ENCODE assay signal across 31 cellular contexts in the genomic region with DNA sequence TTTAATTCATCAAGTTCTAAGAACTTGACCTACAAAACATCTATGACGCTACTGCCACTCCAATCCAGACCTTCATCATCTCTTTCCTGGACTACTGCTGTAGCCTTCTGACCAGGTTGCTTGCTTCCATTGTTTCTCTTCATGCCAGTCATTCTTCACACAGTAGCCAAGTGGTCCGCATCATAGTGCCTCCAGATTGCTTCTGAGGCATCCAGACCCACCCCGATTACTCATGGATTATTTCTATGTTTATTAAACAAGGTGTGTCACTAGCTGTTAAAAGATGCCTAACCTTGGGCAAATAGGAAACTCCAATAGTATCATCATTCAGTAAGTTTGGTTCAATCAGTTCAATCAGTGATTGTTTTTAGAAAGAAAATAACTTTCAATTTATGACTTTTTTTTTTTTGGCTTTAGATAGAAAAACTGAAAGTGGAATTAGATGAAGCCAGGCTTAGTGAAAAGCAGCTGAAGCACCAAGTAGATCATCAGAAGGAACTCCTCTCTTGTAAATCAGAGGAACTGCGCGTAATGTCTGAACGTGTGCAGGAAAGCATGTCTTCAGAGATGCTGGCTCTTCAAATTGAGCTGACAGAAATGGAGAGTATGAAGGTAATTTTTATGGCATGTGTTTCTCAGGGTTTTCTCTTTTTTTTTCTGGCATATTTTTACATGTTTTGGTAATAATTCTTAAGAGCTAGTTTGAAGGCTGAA. TPM values are rescaled to one million over a fixed set of nuclear protein-coding genes. Genes with fewer than 3 reads are reported as not detected.
DNase-seq lines count a peak whose midpoint lies in the region; ATAC-seq, FAIRE-seq and TF ChIP-seq lines count a peak whose summit lies in the region.
"Had no signal": no experiment of that assay in that cellular context is flagged by ENCODE, and none has a peak within 500 bp of the region (broad histone marks: within the 10 kb centered on the region; RNA-seq: fewer than 3 reads in every experiment).

No MANE protein-coding gene starts in this region.

- in situ Hi-C loops in Caki2 (cut with HindIII; ENCODE audit: low pct_unique_long_range_greater_than_20kb, low sequenced_read_pairs) = no loop called here
- in situ Hi-C loops in IMR-90 (cut with MboI; ENCODE audit: low sequenced_read_pairs) = no loop called here

- ATAC-seq in IMR-90 (ENCODE audit: low read depth) (no peak), HG03571 (IDR thresholded peaks at IDR 0.05; ENCODE audit: unreplicated experiment) (no peak)
- no peak for ATAC-seq in CD8-positive, alpha-beta T cell
- ATAC-seq: activated CD8-positive, alpha-beta T cell treated with anti-CD3 and anti-CD28 coated beads, Interleukin-2, amount 10 ng/mL, durations not matched to agents 7 days and 5 days; HCT116; left lung had no signal

- no peak overlapping the region for H3K14ac ChIP-seq in IMR-90 (replicated peaks; ENCODE audit: low read depth, low read length)

- no peak overlapping the region for H3K4ac ChIP-seq in IMR-90 (ENCODE audit: low read depth, low read length)

- H4K5ac ChIP-seq in IMR-90 (ENCODE audit: low read depth, low read length) = peak overlapping the region; percentile 88; the same call in 1 of the 2 replicates

- H3K9ac ChIP-seq in IMR-90 (ENCODE audit: low read depth, low read length) (no peak overlapping the region), astrocyte (ENCODE audit: low read length) (no peak overlapping the region)
- H3K9ac ChIP-seq: neural progenitor cell, parathyroid adenoma had no signal

- no peak for TF ChIP-seq CTCF in IMR-90 (conservative IDR thresholded peaks at IDR 0.05; ENCODE audit: low read depth, low read length)
- TF ChIP-seq CTCF in astrocyte (IDR thresholded peaks at IDR 0.05; ENCODE audit: insufficient read depth, low read depth, low read length) = no peak
- TF ChIP-seq CTCF in osteocyte (IDR thresholded peaks at IDR 0.05) = no peak
- TF ChIP-seq CTCF in CD8-positive, alpha-beta T cell (IDR thresholded peaks at IDR 0.05) = no peak

- H3K4me1 Mint-ChIP-seq in astrocyte (ENCODE audit: low read depth, unreplicated experiment) (no peaks in the 10 kb centered on the region), osteocyte (ENCODE audit: unreplicated experiment) (peaks cover 41% of the 10 kb centered on the region)
- H3K4me1 Mint-ChIP-seq in CD8-positive, alpha-beta T cell (ENCODE audit: low read depth) = no peaks in the 10 kb centered on the region
- H3K4me1 Mint-ChIP-seq: activated naive CD4-positive, alpha-beta T cell treated with anti-CD3 and anti-CD28 coated beads, Interleukin-2, amount 50 U/mL, for 24 hours; B cell; CD4-positive, alpha-beta memory T cell; neural progenitor cell had no signal

- intact Hi-C loops in IMR-90 (cut with micrococcal nuclease) = no loop called here
- intact Hi-C loops in CD8-positive, alpha-beta T cell (cut with DNase I, micrococcal nuclease) = no loop called here

- DNase-seq in Caki2 (ENCODE audit: low read depth) (peak; percentile 73), IMR-90 (no peak), astrocyte (ENCODE audit: low read depth) (peak; percentile 60), osteocyte (ENCODE audit: extremely low spot score, unreplicated experiment) (no peak), hippocampal formation (lab: John Stamatoyannopoulos, UW) (no peak), NCI-H187 treated with DMSO at 0.1 percent for 48 hours (lab: John Stamatoyannopoulos, UW) (no peak)
- DNase-seq in CD8-positive, alpha-beta T cell = no peak
- DNase-seq: activated CD8-positive, alpha-beta T cell treated with anti-CD3 and anti-CD28 coated beads, Interleukin-2, amount 10 ng/mL, durations not matched to agents 7 days and 5 days; amygdala; CD4-positive, alpha-beta memory T cell; KBM-7; left lung; MV-4-11; NCI-H1436; NCI-H2081 treated with DMSO at 0.1 percent for 48 hours; NCI-H226; NCI-H69; SHP77 treated with DMSO at 0.1 percent for 48 hours; stimulated activated CD4-positive, alpha-beta T cell treated with anti-CD3 and anti-CD28 coated beads, Interleukin-1b, Interleukin-23, amount 100 ng/mL, for 48 hours; stimulated activated naive CD4-positive, alpha-beta T cell treated with Interleukin-2 at 50 U/mL for 16 hours had no signal

- POLR2A ChIA-PET in IMR-90 (lab: Charles Lee; ENCODE audit: unreplicated experiment) = interaction anchor here (0.6 to 0.7 kb wide), 2 partner anchors 92 to 96 kb away, joined by 4 to 10 read pairs; no protein-coding TSS in a partner anchor
- POLR2A ChIA-PET in CD8-positive, alpha-beta T cell (lab: Charles Lee) = interaction anchor here (1.1 kb wide), 1 partner anchor 9 kb away, joined by 6 read pairs; the partner anchor contains the start of gene SPDL1

- no peak overlapping the region for H4K8ac ChIP-seq in IMR-90 (ENCODE audit: low read depth in 2 of 2, low read length in 2 of 2)

- BruUV-seq in IMR-90 (replicated peaks; lab: Mats Ljungman, UMichigan) = no TSS peak

- peaks cover 2% of the 10 kb centered on the region; the same call in 1 of the 2 replicates for H3K4me1 ChIP-seq in IMR-90 (ENCODE audit: control insufficient read depth, insufficient read depth, low read length)
- H3K4me1 ChIP-seq in astrocyte (ENCODE audit: insufficient read depth, low read length) = no peaks in the 10 kb centered on the region
- no peaks in the 10 kb centered on the region for H3K4me1 ChIP-seq in CD8-positive, alpha-beta T cell (ENCODE audit: insufficient read depth, low read length)
- H3K4me1 ChIP-seq: left lung, neural progenitor cell, parathyroid adenoma had no signal

- FAIRE-seq in astrocyte (lab: Jason Lieb, UNC) = no peak
- FAIRE-seq: colon, endothelial cell of umbilical vein, islet of Langerhans had no signal

- dilution Hi-C loops in IMR-90 (cut with HindIII; ENCODE audit: low sequenced_read_pairs, unreplicated experiment) = no loop called here

- H3K4me2 ChIP-seq in IMR-90 (ENCODE audit: low read depth, low read length) (no peak overlapping the region; the same call in 1 of the 2 replicates), astrocyte (ENCODE audit: low read length) (no peak overlapping the region)
- H3K4me2 ChIP-seq: neural progenitor cell had no signal

- H2AFZ ChIP-seq in IMR-90 (replicated peaks; ENCODE audit: low read length, poor library complexity) (no peak overlapping the region), astrocyte (ENCODE audit: low read depth, low read length) (no peak overlapping the region)
- H2AFZ ChIP-seq: neural progenitor cell, parathyroid adenoma had no signal

- H2BK5ac ChIP-seq in IMR-90 (ENCODE audit: low read depth, low read length, poor library complexity, severe bottlenecking) = no peak overlapping the region

- H3K79me1 ChIP-seq in IMR-90 (ENCODE audit: low read depth in 1 of 2, low read length in 2 of 2) = peaks cover 17 to 21% of the 10 kb centered on the region in 2 experiments; a peak in 3 of 4 replicates

- no peak overlapping the region for H3K27ac Mint-ChIP-seq in astrocyte (ENCODE audit: unreplicated experiment)
- H3K27ac Mint-ChIP-seq in osteocyte (ENCODE audit: unreplicated experiment) = peak overlapping the region; percentile 72
- H3K27ac Mint-ChIP-seq in CD8-positive, alpha-beta T cell = no peak overlapping the region
- H3K27ac Mint-ChIP-seq: activated CD8-positive, alpha-beta T cell treated with anti-CD3 and anti-CD28 coated beads, Interleukin-2, amount 10 ng/mL, durations not matched to agents 7 days and 5 days; activated naive CD4-positive, alpha-beta T cell treated with anti-CD3 and anti-CD28 coated beads, Interleukin-2, amount 50 U/mL, for 24 hours; activated T-helper 2 cell treated with anti-CD3 and anti-CD28 coated beads, Interferon-gamma antibody, Interleukin-2, Interleukin-4, amounts not matched to agents 10 μg/mL and 5 μg/mL and 100 μg/mL, durations not matched to agents 14 hours and 24 hours and 36 hours; B cell; CD4-positive, alpha-beta memory T cell; neural progenitor cell had no signal

- H3K4me3 ChIP-seq in IMR-90 (ENCODE audit: insufficient read depth, low read depth, low read length) (no peak overlapping the region), astrocyte (ENCODE audit: insufficient read depth, low read depth, low read length) (no peak overlapping the region)
- no peak overlapping the region for H3K4me3 ChIP-seq in CD8-positive, alpha-beta T cell (ENCODE audit: low read depth, low read length)
- H3K4me3 ChIP-seq: cardiac muscle cell, left lung, neural progenitor cell had no signal

- CTCF ChIA-PET in IMR-90 (lab: Yijun Ruan, JAX) = interaction anchor here (0.6 to 1.7 kb wide), 3 partner anchors 9 to 387 kb away, joined by 3 to 6 read pairs (median 6); partner anchors contain the start of genes INSYN2B and SPDL1
- CTCF ChIA-PET in CD8-positive, alpha-beta T cell (lab: Charles Lee) = interaction anchor here (0.6 to 1.3 kb wide), 4 partner anchors 12 to 911 kb away, joined by 3 to 4 read pairs (median 4); no protein-coding TSS in a partner anchor

- no peak overlapping the region for H3K4me3 Mint-ChIP-seq in astrocyte (ENCODE audit: unreplicated experiment)
- no peak overlapping the region for H3K4me3 Mint-ChIP-seq in osteocyte (ENCODE audit: unreplicated experiment)
- no peak overlapping the region for H3K4me3 Mint-ChIP-seq in CD8-positive, alpha-beta T cell
- H3K4me3 Mint-ChIP-seq: activated CD8-positive, alpha-beta T cell treated with anti-CD3 and anti-CD28 coated beads, Interleukin-2, amount 10 ng/mL, durations not matched to agents 7 days and 5 days; activated naive CD4-positive, alpha-beta T cell treated with anti-CD3 and anti-CD28 coated beads, Interleukin-2, amount 50 U/mL, for 24 hours; B cell; CD4-positive, alpha-beta memory T cell; neural progenitor cell had no signal

- no peak overlapping the region for H3K56ac ChIP-seq in IMR-90 (ENCODE audit: extremely low read depth, insufficient read depth, low read length)

- H2BK20ac ChIP-seq in IMR-90 (ENCODE audit: low read depth, low read length) = no peak overlapping the region

- no peak for TF ChIP-seq POLR2A in IMR-90 (IDR thresholded peaks at IDR 0.05; ENCODE audit: low read depth, low read length)

- no peaks in the 10 kb centered on the region; the same call in 1 of the 2 replicates for H3K9me1 ChIP-seq in IMR-90 (ENCODE audit: insufficient read depth, low read length)

- no peak overlapping the region for H2AK9ac ChIP-seq in IMR-90 (replicated peaks; ENCODE audit: low read depth, low read length, poor library complexity)

- peaks cover 19% of the 10 kb centered on the region for H3K79me2 ChIP-seq in astrocyte (ENCODE audit: insufficient read depth, low read length)
- H3K79me2 ChIP-seq: parathyroid adenoma had no signal

- H3K9me3 Mint-ChIP-seq in astrocyte (ENCODE audit: unreplicated experiment) (no peaks in the 10 kb centered on the region), osteocyte (ENCODE audit: unreplicated experiment) (no peaks in the 10 kb centered on the region)
- no peaks in the 10 kb centered on the region for H3K9me3 Mint-ChIP-seq in CD8-positive, alpha-beta T cell
- H3K9me3 Mint-ChIP-seq: activated naive CD4-positive, alpha-beta T cell treated with anti-CD3 and anti-CD28 coated beads, Interleukin-2, amount 50 U/mL, for 24 hours; activated T-helper 2 cell treated with anti-CD3 and anti-CD28 coated beads, Interferon-gamma antibody, Interleukin-2, Interleukin-4, amounts not matched to agents 10 μg/mL and 5 μg/mL and 100 μg/mL, durations not matched to agents 14 hours and 24 hours and 36 hours; CD4-positive, alpha-beta memory T cell; neural progenitor cell had no signal

- no peak overlapping the region for H2BK120ac ChIP-seq in IMR-90 (ENCODE audit: low read depth, low read length)

- H3K9me3 ChIP-seq in IMR-90 (ENCODE audit: control insufficient read depth, insufficient read depth, low read length) = no peaks in the 10 kb centered on the region
- no peaks in the 10 kb centered on the region for H3K9me3 ChIP-seq in astrocyte (ENCODE audit: insufficient read depth, low read depth, low read length)
- no peaks in the 10 kb centered on the region for H3K9me3 ChIP-seq in CD8-positive, alpha-beta T cell (ENCODE audit: low read length)
- H3K9me3 ChIP-seq: left lung had no signal

- H3K27me3 ChIP-seq in IMR-90 (ENCODE audit: control insufficient read depth, insufficient read depth, low read length) (no peaks in the 10 kb centered on the region), astrocyte (ENCODE audit: insufficient read depth, low read length) (no peaks in the 10 kb centered on the region)
- H3K27me3 ChIP-seq in CD8-positive, alpha-beta T cell (ENCODE audit: insufficient read depth, low read length) = no peaks in the 10 kb centered on the region
- H3K27me3 ChIP-seq: cardiac muscle cell, left lung, neural progenitor cell had no signal

- no CpG with 5 or more reads among the region's 6 CpGs for WGBS in IMR-90 (ENCODE audit: extremely low coverage in 2 of 2, insufficient read length in 1 of 2), 2 experiments

- no peak overlapping the region for H2AK5ac ChIP-seq in IMR-90 (ENCODE audit: low read depth, low read length)

- no peak for TF ChIP-seq RAD21 in IMR-90 (IDR thresholded peaks at IDR 0.05; ENCODE audit: low read length)

- H3K36me3 ChIP-seq in IMR-90 (ENCODE audit: control insufficient read depth, insufficient read depth, low read length) = peaks cover 12% of the 10 kb centered on the region
- H3K36me3 ChIP-seq in astrocyte (ENCODE audit: insufficient read depth, low read length) = peaks cover 72% of the 10 kb centered on the region
- H3K36me3 ChIP-seq in CD8-positive, alpha-beta T cell (ENCODE audit: insufficient read depth, low read length) = peaks cover 8% of the 10 kb centered on the region

- H4K20me1 ChIP-seq in IMR-90 (ENCODE audit: insufficient read depth, low read length) = no peaks in the 10 kb centered on the region
- H4K20me1 ChIP-seq in astrocyte (ENCODE audit: insufficient read depth, low read length) = no peaks in the 10 kb centered on the region

- H3K36me3 Mint-ChIP-seq in astrocyte (ENCODE audit: low read depth, unreplicated experiment) (peaks cover 7% of the 10 kb centered on the region), osteocyte (ENCODE audit: unreplicated experiment) (peaks cover 64% of the 10 kb centered on the region)
- peaks cover 85% of the 10 kb centered on the region for H3K36me3 Mint-ChIP-seq in CD8-positive, alpha-beta T cell

- H3K23ac ChIP-seq in IMR-90 (ENCODE audit: low read depth, low read length) = no peak overlapping the region

- H4K91ac ChIP-seq in IMR-90 (ENCODE audit: insufficient read depth, low read depth, low read length) = no peak overlapping the region

- no peaks in the 10 kb centered on the region for H3K27me3 Mint-ChIP-seq in astrocyte (ENCODE audit: low read depth, unreplicated experiment)
- H3K27me3 Mint-ChIP-seq in osteocyte (ENCODE audit: unreplicated experiment) = no peaks in the 10 kb centered on the region
- H3K27me3 Mint-ChIP-seq in CD8-positive, alpha-beta T cell (ENCODE audit: low read depth) = no peaks in the 10 kb centered on the region
- H3K27me3 Mint-ChIP-seq: activated naive CD4-positive, alpha-beta T cell treated with anti-CD3 and anti-CD28 coated beads, Interleukin-2, amount 50 U/mL, for 24 hours; B cell; CD4-positive, alpha-beta memory T cell had no signal

- no peak overlapping the region; the same call in 1 of the 2 replicates for H3K18ac ChIP-seq in IMR-90 (ENCODE audit: low read depth, low read length)

- H3K27ac ChIP-seq in IMR-90 (ENCODE audit: insufficient read depth, low read length) (no peak overlapping the region), astrocyte (ENCODE audit: low read depth, low read length) (peak overlapping the region; percentile 36)
- no peak overlapping the region for H3K27ac ChIP-seq in CD8-positive, alpha-beta T cell (ENCODE audit: low read depth, low read length)
- H3K27ac ChIP-seq: cardiac muscle cell, left lung, neural progenitor cell, parathyroid adenoma had no signal

- H2BK15ac ChIP-seq in IMR-90 (ENCODE audit: low read depth, low read length) = no peak overlapping the region

RNA-seq across cellular contexts. Expression of gene SPDL1, which starts 9.5 kb away (rescaled TPM):
- total RNA-seq in Caki2 (2014; rRNA removed; shearing (Covaris generic); ENCODE audit: low replicate concordance) = 16.9 and 34.7 TPM in 2 replicates
- total RNA-seq in IMR-90 (2012; rRNA removed) (18.8 and 48.6 TPM in 2 replicates), astrocyte (20.2 and 27.0 TPM in 2 replicates), osteocyte (40.4 and 40.5 TPM in 2 replicates)
- 23.9 and 29.4 TPM in 2 replicates for polyA plus RNA-seq in IMR-90 (2012; rRNA removed)
- polyA plus RNA-seq in IMR-90 (2012; cell fraction: cytosol; rRNA removed) = 1.5 and 4.1 TPM in 2 replicates
- polyA plus RNA-seq in IMR-90 (2012; cell fraction: nucleus; rRNA removed; ENCODE audit: low replicate concordance) = 3.0 and 23.3 TPM in 2 replicates
- 1 to 10 TPM; 5.2 to 6.9 TPM for total RNA-seq in CD8-positive, alpha-beta T cell

RNA-seq across cellular contexts. Expression of gene DOCK2, which starts 44.0 kb away (rescaled TPM):
- total RNA-seq in Caki2 (2014; rRNA removed; shearing (Covaris generic); ENCODE audit: low replicate concordance) = 12.5 and 40.4 TPM in 2 replicates
- total RNA-seq in IMR-90 (2012; rRNA removed) (1.4 and 3.0 TPM in 2 replicates), astrocyte (0.43 and 0.66 TPM in 2 replicates), osteocyte (11.6 and 12.4 TPM in 2 replicates)
- polyA plus RNA-seq in IMR-90 (2012; rRNA removed) = 0.47 and 0.72 TPM in 2 replicates
- 0.25 and 0.32 TPM in 2 replicates for polyA plus RNA-seq in IMR-90 (2012; cell fraction: cytosol; rRNA removed)
- polyA plus RNA-seq in IMR-90 (2012; cell fraction: nucleus; rRNA removed; ENCODE audit: low replicate concordance) = 0.51 and 0.87 TPM in 2 replicates
- total RNA-seq in CD8-positive, alpha-beta T cell = 100 to 1,000 TPM; 194 to 197 TPM

Comparison
In these comparisons a context has a peak if more than half of its experiments do, and no peak if none do; other contexts are left out.
1. DNase-seq: peak in Caki2 (single experiment) and astrocyte (single experiment); none in IMR-90 (single experiment), osteocyte (single experiment), CD8-positive, alpha-beta T cell (0 of 7), hippocampal formation (0 of 2) and NCI-H187 treated with DMSO at 0.1 percent for 48 hours (single experiment).